In genomic region chr3:42755681-42756578, GRCh38 we compare ENCODE assay signal across 8 cellular contexts. TPM values are rescaled to one million over a fixed set of nuclear protein-coding genes. Genes with fewer than 3 reads are reported as not detected.
DNase-seq lines count a peak whose midpoint lies in the region; ATAC-seq and TF ChIP-seq lines count a peak whose summit lies in the region.

No MANE protein-coding gene starts in this region.

- H3K79me2 ChIP-seq in OCI-LY1 (ENCODE audit: insufficient read depth, low read length) (no peaks in the 10 kb centered on the region), osteoblast (ENCODE audit: insufficient read depth, low read length) (no peaks in the 10 kb centered on the region)

- H3K9me3 ChIP-seq in OCI-LY1 (ENCODE audit: low read length) (no peaks in the 10 kb centered on the region), osteoblast (ENCODE audit: low read depth, low read length) (no peaks in the 10 kb centered on the region), aorta (ENCODE audit: control insufficient read depth, low read length) (no peaks in the 10 kb centered on the region)

- no peaks in the 10 kb centered on the region for H3F3A ChIP-seq in OCI-LY1 (ENCODE audit: insufficient read depth, low read length)

- H3K4me1 ChIP-seq in OCI-LY1 (ENCODE audit: insufficient read depth, low read length, severe bottlenecking), result no peaks in the 10 kb centered on the region
- H3K4me1 ChIP-seq in osteoblast (ENCODE audit: insufficient read depth, low read length), result no peaks in the 10 kb centered on the region
- no peaks in the 10 kb centered on the region for H3K4me1 ChIP-seq in aorta (ENCODE audit: control insufficient read depth in 1 of 2, insufficient read depth in 2 of 2, low read length in 2 of 2)

- H4K20me1 ChIP-seq in OCI-LY1 (ENCODE audit: insufficient read depth, low read length) (no peaks in the 10 kb centered on the region), osteoblast (ENCODE audit: insufficient read depth, low read length) (no peaks in the 10 kb centered on the region)

- H3K4me2 ChIP-seq in OCI-LY1 (ENCODE audit: low read length), result no peak overlapping the region
- H3K4me2 ChIP-seq in osteoblast (ENCODE audit: insufficient read depth, low read length), result no peak overlapping the region

- no peak overlapping the region for H3K4me3 ChIP-seq in OCI-LY1 (ENCODE audit: low read depth, low read length, poor library complexity, severe bottlenecking)
- no peak overlapping the region for H3K4me3 ChIP-seq in epithelial cell of esophagus (ENCODE audit: low read length)
- H3K4me3 ChIP-seq in osteoblast (ENCODE audit: insufficient read depth, low read length), result no peak overlapping the region
- H3K4me3 ChIP-seq in aorta (ENCODE audit: low read length in 2 of 2), result no peak overlapping the region

- ATAC-seq in aorta (ENCODE audit: low FRiP score), result no peak
- ATAC-seq in HG02938 (IDR thresholded peaks at IDR 0.05; ENCODE audit: unreplicated experiment), result no peak

- H3K9me2 ChIP-seq in OCI-LY1 (ENCODE audit: low read depth, low read length), result no peaks in the 10 kb centered on the region

- no peak overlapping the region for H3K27ac ChIP-seq in OCI-LY1 (ENCODE audit: low read depth, low read length, poor library complexity, severe bottlenecking)
- H3K27ac ChIP-seq in osteoblast (ENCODE audit: low read depth, low read length), result no peak overlapping the region
- no peak overlapping the region for H3K27ac ChIP-seq in aorta (ENCODE audit: low read depth in 1 of 2, low read length in 2 of 2)

- no peak overlapping the region for H3K9ac ChIP-seq in OCI-LY1 (ENCODE audit: low read length)

- peak; percentile 45 for DNase-seq in activated CD8-positive, alpha-beta memory T cell treated with anti-CD3 and anti-CD28 coated beads for 24 hours
- DNase-seq in activated CD8-positive, alpha-beta memory T cell treated with anti-CD3 and anti-CD28 coated beads, Interleukin-2, amount 50 U/mL, for 4 hours, result no peak
- peak; percentile 27 for DNase-seq in epithelial cell of esophagus (ENCODE audit: low read depth)
- DNase-seq in osteoblast (ENCODE audit: insufficient read length, low spot score, missing footprints), result no peak
- no peak for DNase-seq in aorta
- DNase-seq in stimulated activated CD4-positive, alpha-beta T cell treated with anti-CD3 and anti-CD28 coated beads, Interleukin-12 subunit alpha, Interleukin-12 subunit beta, amount 100 ng/mL, for 4 hours, result no peak

- H3K36me3 ChIP-seq in OCI-LY1 (ENCODE audit: insufficient read depth, low read length) (no peaks in the 10 kb centered on the region), osteoblast (ENCODE audit: insufficient read depth, low read length) (no peaks in the 10 kb centered on the region), aorta (ENCODE audit: control insufficient read depth in 1 of 2, insufficient read depth in 2 of 2, low read length in 1 of 2) (no peaks in the 10 kb centered on the region)

- H3K27me3 ChIP-seq in OCI-LY1 (ENCODE audit: insufficient read depth, low read length) (peaks cover 4% of the 10 kb centered on the region; the same call in 1 of the 2 replicates), osteoblast (ENCODE audit: insufficient read depth, low read length) (peaks cover 7% of the 10 kb centered on the region), aorta (ENCODE audit: control insufficient read depth in 1 of 2, insufficient read depth in 2 of 2, low read length in 1 of 2) (no peaks in the 10 kb centered on the region)

- WGBS in aorta, 2 donors, result 72 to 74% methylated on average over 5 of the region's 5 CpGs

- intact Hi-C loops in aorta (cut with DNase I), result no loop called here

- H2AFZ ChIP-seq in OCI-LY1 (ENCODE audit: low read length), result no peak overlapping the region
- no peak overlapping the region for H2AFZ ChIP-seq in osteoblast (ENCODE audit: low read length)

- TF ChIP-seq CTCF in OCI-LY1 (IDR thresholded peaks at IDR 0.05; ENCODE audit: low read length), result peak; percentile 38; the same call in 1 of the 2 replicates
- TF ChIP-seq CTCF in epithelial cell of esophagus (IDR thresholded peaks at IDR 0.05; ENCODE audit: insufficient read depth, low read depth, low read length, missing control alignments), result peak; percentile 34
- TF ChIP-seq CTCF in osteoblast (IDR thresholded peaks at IDR 0.05; ENCODE audit: extremely low read depth, low read depth, low read length), result peak; percentile 58

RNA-seq across cellular contexts. Expression of gene CCDC13, which starts 17.1 kb away (rescaled TPM):
- 0.72 and 0.88 TPM in 2 replicates for total RNA-seq in osteoblast
- 1 to 10 TPM; 1.3 to 2.5 TPM for total RNA-seq in aorta
- polyA plus RNA-seq in aorta, result 1 to 10 TPM; 1.2 to 3.1 TPM

RNA-seq across cellular contexts. Expression of gene HIGD1A, which starts 48.4 kb away (rescaled TPM):
- total RNA-seq in osteoblast (86.6 and 88.3 TPM in 2 replicates), aorta (10 to 100 TPM; 61.4 to 84.9 TPM)
- polyA plus RNA-seq in aorta, result 100 to 1,000 TPM; 175 to 337 TPM

RNA-seq across cellular contexts. Expression of gene ACKR2, which starts 53.3 kb away (rescaled TPM):
- total RNA-seq in osteoblast (under 0.01 TPM in 1 of 2 replicates, not detected in the other), aorta (1 to 10 TPM; 3.1 to 7.8 TPM)
- polyA plus RNA-seq in aorta, result under 1 TPM in 1 of 2 donors, not detected in 1; 0.26 TPM

RNA-seq across cellular contexts. Expression of gene HHATL, which starts 53.3 kb away (rescaled TPM):
- not detected in 2 replicates for total RNA-seq in osteoblast
- not detected for total RNA-seq in aorta
- polyA plus RNA-seq in aorta, result 1 to 10 TPM; 1.4 to 1.5 TPM

Comparison
In these comparisons a context has a peak if more than half of its experiments do, and no peak if none do; other contexts are left out.
1. DNase-seq: peak in activated CD8-positive, alpha-beta memory T cell treated with anti-CD3 and anti-CD28 coated beads for 24 hours (single experiment) and epithelial cell of esophagus (single experiment); none in activated CD8-positive, alpha-beta memory T cell treated with anti-CD3 and anti-CD28 coated beads, Interleukin-2, amount 50 U/mL, for 4 hours (single experiment), osteoblast (single experiment), aorta (0 of 2) and stimulated activated CD4-positive, alpha-beta T cell treated with anti-CD3 and anti-CD28 coated beads, Interleukin-12 subunit alpha, Interleukin-12 subunit beta, amount 100 ng/mL, for 4 hours (single experiment).
2. Peak in every context shown above with its lines, with median percentiles within 50 percentile points of each other: CTCF ChIP-seq.